Comparison of ENCODE assay signal across 11 cellular contexts in genomic region chr14:21536395-21537087, GRCh38. TPM values are rescaled to one million over a fixed set of nuclear protein-coding genes. Genes with fewer than 3 reads are reported as not detected.
DNase-seq lines count a peak whose midpoint lies in the region; ATAC-seq, FAIRE-seq and TF ChIP-seq lines count a peak whose summit lies in the region.
"Had no signal": no experiment of that assay in that cellular context is flagged by ENCODE, and none has a peak within 500 bp of the region (broad histone marks: within the 10 kb centered on the region; RNA-seq: fewer than 3 reads in every experiment).

No MANE protein-coding gene starts in this region.

- DNase-seq in CD4-positive, alpha-beta T cell = no peak
- DNase-seq in WERI-Rb-1 = peak; percentile 33
- DNase-seq in right atrium auricular region (ENCODE audit: low spot score) = no peak
- no peak for DNase-seq in pancreas
- no peak for DNase-seq in NCI-H82 treated with DMSO at 0.1 percent for 48 hours (lab: John Stamatoyannopoulos, UW; ENCODE audit: unreplicated experiment)
- DNase-seq in SKM-1 treated with dmso at 0.1 percent for 144 hours (lab: John Stamatoyannopoulos, UW; ENCODE audit: unreplicated experiment) = no peak
- DNase-seq in activated CD4-positive, alpha-beta T cell treated with anti-CD3 and anti-CD28 coated beads for 48 hours = no peak
- no peak for DNase-seq in central memory CD4-positive, alpha-beta T cell
- DNase-seq: activated CD8-positive, alpha-beta memory T cell treated with anti-CD3 and anti-CD28 coated beads, Interleukin-2, amount 50 U/mL, for 48 hours; stimulated activated CD4-positive, alpha-beta T cell treated with anti-CD3 and anti-CD28 coated beads, Interleukin-1b, Interleukin-23, amount 100 ng/mL, for 48 hours had no signal

- H3K4me3 Mint-ChIP-seq in CD4-positive, alpha-beta T cell = peak overlapping the region; percentile 21

- H3K36me3 ChIP-seq in WERI-Rb-1 (no peaks in the 10 kb centered on the region), right atrium auricular region (no peaks in the 10 kb centered on the region), pancreas (no peaks in the 10 kb centered on the region)

- no peak for ATAC-seq in CD4-positive, alpha-beta T cell (ENCODE audit: poor library complexity)
- peak in 3 of 4 donors; percentile 16 to 39 (median 34) for ATAC-seq in pancreas

- H3K9me3 ChIP-seq in CD4-positive, alpha-beta T cell (ENCODE audit: control insufficient read depth, low read length) = no peaks in the 10 kb centered on the region
- H3K9me3 ChIP-seq in WERI-Rb-1 (ENCODE audit: severe bottlenecking) = no peaks in the 10 kb centered on the region
- H3K9me3 ChIP-seq in right atrium auricular region = no peaks in the 10 kb centered on the region
- no peaks in the 10 kb centered on the region for H3K9me3 ChIP-seq in pancreas

- intact Hi-C loops in CD4-positive, alpha-beta T cell (cut with DNase I, micrococcal nuclease) = no loop called here
- intact Hi-C loops in pancreas (cut with DNase I) = no loop called here

- no peaks in the 10 kb centered on the region for H3K4me1 Mint-ChIP-seq in CD4-positive, alpha-beta T cell (ENCODE audit: low read depth)

- CTCF ChIA-PET in CD4-positive, alpha-beta T cell (lab: Charles Lee) = interaction anchor here (1.2 kb wide), 1 partner anchor 38 kb away, joined by 4 read pairs; no protein-coding TSS in a partner anchor

- POLR2A ChIA-PET in CD4-positive, alpha-beta T cell (lab: Charles Lee) = interaction anchor here (1.0 to 1.2 kb wide), 3 partner anchors 9 to 25 kb away, joined by 3 to 5 read pairs (median 4); partner anchors contain the start of genes METTL3 and SALL2

- no peak for FAIRE-seq in pancreas (lab: Jason Lieb, UNC)

- H3K4me1 ChIP-seq in right atrium auricular region (peaks cover 0 to 10% of the 10 kb centered on the region in 2 donors), pancreas (no peaks in the 10 kb centered on the region)

- H3K9me3 Mint-ChIP-seq in CD4-positive, alpha-beta T cell = no peaks in the 10 kb centered on the region

- WGBS in pancreas, 2 donors = 7% methylated on average over 26 of the region's 26 CpGs

- no peak overlapping the region for H3K27ac ChIP-seq in CD4-positive, alpha-beta T cell (ENCODE audit: low read depth, low read length)
- H3K27ac ChIP-seq in WERI-Rb-1 (no peak overlapping the region), right atrium auricular region (no peak overlapping the region), pancreas (no peak overlapping the region)
- H3K27ac ChIP-seq: RWPE1 had no signal

- H3K27me3 Mint-ChIP-seq in CD4-positive, alpha-beta T cell = peaks cover 62% of the 10 kb centered on the region

- peaks cover 51% of the 10 kb centered on the region for H3K27me3 ChIP-seq in CD4-positive, alpha-beta T cell (ENCODE audit: control insufficient read depth, insufficient read depth, low read length)
- H3K27me3 ChIP-seq in WERI-Rb-1 (ENCODE audit: insufficient read depth, low read depth, severe bottlenecking) = no peaks in the 10 kb centered on the region
- peaks cover 3 to 15% of the 10 kb centered on the region in 2 donors for H3K27me3 ChIP-seq in right atrium auricular region
- peaks cover 0 to 3% (median 0%) of the 10 kb centered on the region in 4 donors for H3K27me3 ChIP-seq in pancreas

- no peak for TF ChIP-seq CTCF in CD4-positive, alpha-beta T cell (IDR thresholded peaks at IDR 0.05)
- TF ChIP-seq CTCF in WERI-Rb-1 (IDR thresholded peaks at IDR 0.05; ENCODE audit: low read depth, low read length) (no peak), right atrium auricular region (IDR thresholded peaks at IDR 0.05) (no peak), pancreas (IDR thresholded peaks at IDR 0.05) (no peak)

- H3K27ac Mint-ChIP-seq in CD4-positive, alpha-beta T cell = no peak overlapping the region

- no peaks in the 10 kb centered on the region for H3K36me3 Mint-ChIP-seq in CD4-positive, alpha-beta T cell (ENCODE audit: low read depth)

- H3K4me3 ChIP-seq in WERI-Rb-1 (ENCODE audit: low read depth, low read length) (peak overlapping the region; percentile 53), right atrium auricular region (peak overlapping the region; percentile 17 to 42), pancreas (peak overlapping the region in 1 of 4 donors; percentile 36)

RNA-seq across cellular contexts. Expression of gene SALL2, which starts 10.4 kb away (rescaled TPM):
- total RNA-seq in CD4-positive, alpha-beta T cell = 1 to 10 TPM; 2.8 to 2.9 TPM
- total RNA-seq in right atrium auricular region (10 to 100 TPM in 1 of 2 donors, 1 to 10 TPM in 1; 4.9 to 15.7 TPM), pancreas (1 to 10 TPM; 1.8 to 6.0 (median 3.6) TPM)
- polyA plus RNA-seq in pancreas = 10 to 100 TPM in 1 of 2 donors, 1 to 10 TPM in 1; 2.3 to 11.9 TPM

RNA-seq across cellular contexts. Expression of gene METTL3, which starts 25.4 kb away (rescaled TPM):
- 10 to 100 TPM; 31.9 to 34.5 TPM for total RNA-seq in CD4-positive, alpha-beta T cell
- total RNA-seq in right atrium auricular region (10 to 100 TPM; 25.1 to 27.4 TPM), pancreas (10 to 100 TPM; 14.2 to 27.6 (median 18.6) TPM)
- polyA plus RNA-seq in pancreas = 10 to 100 TPM; 34.2 to 45.8 TPM

RNA-seq across cellular contexts. Expression of gene OR10G3, which starts 43.3 kb away (rescaled TPM):
- total RNA-seq in CD4-positive, alpha-beta T cell = not detected
- total RNA-seq in right atrium auricular region (not detected), pancreas (not detected)
- polyA plus RNA-seq in pancreas = not detected

RNA-seq across cellular contexts. Expression of gene TOX4, which starts 59.5 kb away (rescaled TPM):
- total RNA-seq in CD4-positive, alpha-beta T cell = 10 to 100 TPM; 70.9 to 77.4 TPM
- total RNA-seq in right atrium auricular region (10 to 100 TPM; 40.2 to 40.3 TPM), pancreas (10 to 100 TPM; 33.7 to 39.7 (median 37.6) TPM)
- 10 to 100 TPM; 13.2 to 14.7 TPM for polyA plus RNA-seq in pancreas

RNA-seq across cellular contexts. Expression of gene RAB2B, which starts 59.8 kb away (rescaled TPM):
- 10 to 100 TPM; 21.1 to 23.9 TPM for total RNA-seq in CD4-positive, alpha-beta T cell
- total RNA-seq in right atrium auricular region (10 to 100 TPM; 11.8 to 22.2 TPM), pancreas (10 to 100 TPM in 2 of 6 donors, 1 to 10 TPM in 4; 5.7 to 14.3 (median 8.8) TPM)
- 10 to 100 TPM; 13.8 to 18.6 TPM for polyA plus RNA-seq in pancreas
